10 cellular contexts compared by ENCODE assay signal in genomic region chr17:64920419-64921172, GRCh38. TPM values are rescaled to one million over a fixed set of nuclear protein-coding genes. Genes with fewer than 3 reads are reported as not detected.
DNase-seq lines count a peak whose midpoint lies in the region; ATAC-seq and TF ChIP-seq lines count a peak whose summit lies in the region.
"Had no signal": no experiment of that assay in that cellular context is flagged by ENCODE, and none has a peak within 500 bp of the region (broad histone marks: within the 10 kb centered on the region; RNA-seq: fewer than 3 reads in every experiment).

No MANE protein-coding gene starts in this region.

- POLR2A ChIA-PET in RWPE1 (lab: Yijun Ruan, JAX; ENCODE audit: low non-redundant PET), result no interaction called here

- intact Hi-C loops in activated CD4-positive, alpha-beta T cell treated with anti-CD3 and anti-CD28 coated beads, Interleukin-2, amount 10 ng/mL, durations not matched to agents 24 days and 14 days (cut with micrococcal nuclease), result no loop called here
- intact Hi-C loops in sciatic nerve (cut with DNase I), result no loop called here

- peaks cover 12% of the 10 kb centered on the region for H3K4me1 Mint-ChIP-seq in activated CD4-positive, alpha-beta T cell treated with anti-CD3 and anti-CD28 coated beads, Interleukin-2, amount 10 ng/mL, durations not matched to agents 24 days and 14 days

- H3K9me3 Mint-ChIP-seq in activated CD4-positive, alpha-beta T cell treated with anti-CD3 and anti-CD28 coated beads, Interleukin-2, amount 10 ng/mL, durations not matched to agents 24 days and 14 days, result no peaks in the 10 kb centered on the region

- DNase-seq in activated CD4-positive, alpha-beta T cell treated with anti-CD3 and anti-CD28 coated beads, Interleukin-2, amount 10 ng/mL, durations not matched to agents 24 days and 14 days, result peak; percentile 72
- no peak for DNase-seq in activated CD4-positive, alpha-beta T cell treated with anti-CD3 and anti-CD28 coated beads, Interleukin-2, amount 50 U/mL, for 48 hours
- DNase-seq in RWPE1 (ENCODE audit: low spot score), result no peak
- DNase-seq in epithelial cell of esophagus (ENCODE audit: low read depth), result peak; percentile 38
- peak; percentile 55 for DNase-seq in sciatic nerve (ENCODE audit: low spot score)
- no peak for DNase-seq in NCI-H1092 treated with DMSO at 0.1 percent for 48 hours (lab: John Stamatoyannopoulos, UW)
- DNase-seq in NOMO-1 (lab: John Stamatoyannopoulos, UW; ENCODE audit: unreplicated experiment in 2 of 2), result no peak
- DNase-seq: activated gamma-delta T cell treated with Interleukin-2 at 50 U/mL for 16 hours, RPMI8226 had no signal

- peak overlapping the region; percentile 69 for H3K27ac Mint-ChIP-seq in activated CD4-positive, alpha-beta T cell treated with anti-CD3 and anti-CD28 coated beads, Interleukin-2, amount 10 ng/mL, durations not matched to agents 24 days and 14 days

- peak overlapping the region; percentile 86 for H3K4me3 Mint-ChIP-seq in activated CD4-positive, alpha-beta T cell treated with anti-CD3 and anti-CD28 coated beads, Interleukin-2, amount 10 ng/mL, durations not matched to agents 24 days and 14 days

- no peak for ATAC-seq in sciatic nerve
- no peak for ATAC-seq in GM21381 (IDR thresholded peaks at IDR 0.05; ENCODE audit: unreplicated experiment)

- TF ChIP-seq CTCF in RWPE1 (conservative IDR thresholded peaks at IDR 0.05; ENCODE audit: low read depth) (no peak), epithelial cell of esophagus (IDR thresholded peaks at IDR 0.05; ENCODE audit: insufficient read depth, low read depth, low read length, missing control alignments) (no peak)

- no peaks in the 10 kb centered on the region for H3K36me3 Mint-ChIP-seq in activated CD4-positive, alpha-beta T cell treated with anti-CD3 and anti-CD28 coated beads, Interleukin-2, amount 10 ng/mL, durations not matched to agents 24 days and 14 days (ENCODE audit: low read depth)

- H3K27me3 Mint-ChIP-seq in activated CD4-positive, alpha-beta T cell treated with anti-CD3 and anti-CD28 coated beads, Interleukin-2, amount 10 ng/mL, durations not matched to agents 24 days and 14 days, result no peaks in the 10 kb centered on the region

- H3K4me3 ChIP-seq in epithelial cell of esophagus (ENCODE audit: low read length), result no peak overlapping the region

- H3K27ac ChIP-seq in RWPE1, result peak overlapping the region; percentile 92

- CTCF ChIA-PET in RWPE1 (lab: Yijun Ruan, JAX), result interaction anchor here (0.8 kb wide), 1 partner anchor 273 kb away, joined by 3 read pairs; no protein-coding TSS in a partner anchor

RNA-seq across cellular contexts. Expression of gene LRRC37A3, which starts 1.3 kb away (rescaled TPM):
- 8.3 and 12.8 TPM in 2 replicates for total RNA-seq in activated CD4-positive, alpha-beta T cell treated with anti-CD3 and anti-CD28 coated beads, Interleukin-2, amount 10 ng/mL, durations not matched to agents 24 days and 14 days
- total RNA-seq in sciatic nerve, result 25.7 TPM

Comparison
In these comparisons a context has a peak if more than half of its experiments do, and no peak if none do; other contexts are left out.
1. DNase-seq: peak in activated CD4-positive, alpha-beta T cell treated with anti-CD3 and anti-CD28 coated beads, Interleukin-2, amount 10 ng/mL, durations not matched to agents 24 days and 14 days (single experiment), epithelial cell of esophagus (single experiment) and sciatic nerve (single experiment); none in activated CD4-positive, alpha-beta T cell treated with anti-CD3 and anti-CD28 coated beads, Interleukin-2, amount 50 U/mL, for 48 hours (0 of 2), RWPE1 (single experiment), NCI-H1092 treated with DMSO at 0.1 percent for 48 hours (single experiment) and NOMO-1 (0 of 2).